Comparison of ENCODE assay signal across 10 cellular contexts in the genomic region with DNA sequence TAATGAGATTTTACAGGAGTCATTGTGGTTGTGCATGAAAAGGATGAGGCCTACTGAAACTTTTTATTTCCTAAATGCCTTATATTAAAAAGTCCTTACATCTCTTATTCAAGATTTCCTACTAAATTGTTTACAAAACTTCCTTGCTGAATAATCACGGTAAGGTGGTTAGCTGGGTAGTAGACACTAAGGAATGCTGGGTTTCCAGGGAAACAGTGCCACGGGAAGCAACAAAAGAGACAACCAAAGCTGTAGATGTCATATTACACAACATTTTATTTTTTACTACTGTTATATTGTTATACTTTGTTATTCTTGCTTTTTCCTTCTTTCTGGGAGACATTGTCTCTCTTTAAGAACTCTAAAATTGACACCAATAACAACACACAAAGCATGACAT. TPM values are rescaled to one million over a fixed set of nuclear protein-coding genes. Genes with fewer than 3 reads are reported as not detected.
"Had no signal": no experiment of that assay in that cellular context is flagged by ENCODE, and none has a peak within 500 bp of the region (broad histone marks: within the 10 kb centered on the region; RNA-seq: fewer than 3 reads in every experiment).

No MANE protein-coding gene starts in this region.

RNA-seq across cellular contexts. Expression of a gene that starts 36.1 kb away (rescaled TPM):
- total RNA-seq: natural killer cell, osteoblast, psoas muscle, right atrium auricular region, smooth muscle cell, spleen, suprapubic skin, transverse colon, ureter, vagina had no signal
- polyA plus RNA-seq: smooth muscle cell had no signal
